2 cellular contexts compared by ENCODE assay signal in genomic region chr7:123498651-123499050, GRCh38.
TF ChIP-seq lines count a peak whose summit lies in the region.

No MANE protein-coding gene starts in this region.

TF ChIP-seq in H1, 55 proteins besides CTCF, POLR2A, EP300 and RAD21:
- TF ChIP-seq JUND (IDR thresholded peaks at IDR 0.05; ENCODE audit: low read length) (no peak), RNF2 (IDR thresholded peaks at IDR 0.05; ENCODE audit: borderline replicate concordance, low read depth, low read length, missing control alignments, poor library complexity, severe bottlenecking) (no peak), RBBP5 (IDR thresholded peaks at IDR 0.05; ENCODE audit: borderline replicate concordance, low read depth, low read length) (no peak), CHD2 (IDR thresholded peaks at IDR 0.05; ENCODE audit: low read length) (no peak), SRF (IDR thresholded peaks at IDR 0.05; ENCODE audit: low read depth, low read length) (no peak), KDM1A (IDR thresholded peaks at IDR 0.05; ENCODE audit: borderline replicate concordance, low read length) (no peak), SP2 (IDR thresholded peaks at IDR 0.05; ENCODE audit: low read length) (no peak), RXRA (IDR thresholded peaks at IDR 0.05; ENCODE audit: insufficient read depth, low read depth, low read length) (no peak), TAF1 (IDR thresholded peaks at IDR 0.05; ENCODE audit: low read depth, low read length) (no peak), JUN (IDR thresholded peaks at IDR 0.05; ENCODE audit: low read depth, low read length) (no peak), CREB1 (IDR thresholded peaks at IDR 0.05) (no peak), SUZ12 (IDR thresholded peaks at IDR 0.05; ENCODE audit: low read length) (no peak), ATF2 (IDR thresholded peaks at IDR 0.05; ENCODE audit: low read length) (no peak), CHD1 (IDR thresholded peaks at IDR 0.05; ENCODE audit: low read depth, low read length) (no peak), EZH2 (IDR thresholded peaks at IDR 0.05; ENCODE audit: low read depth, low read length, severe bottlenecking) (no peak), POLR2AphosphoS5 (IDR thresholded peaks at IDR 0.05; ENCODE audit: low read depth, low read length) (no peak), BACH1 (IDR thresholded peaks at IDR 0.05; ENCODE audit: low read length) (no peak), KDM4A (IDR thresholded peaks at IDR 0.05; ENCODE audit: low read depth, low read length, severe bottlenecking) (no peak), RFX5 (IDR thresholded peaks at IDR 0.05; ENCODE audit: borderline replicate concordance, low read depth, low read length) (no peak)

TF ChIP-seq in SK-N-SH, 30 proteins besides CTCF, POLR2A, EP300 and RAD21:
- TF ChIP-seq MEF2A (IDR thresholded peaks at IDR 0.05; ENCODE audit: borderline replicate concordance, low read depth): no peak
- TF ChIP-seq RXRA (IDR thresholded peaks at IDR 0.05; ENCODE audit: borderline replicate concordance, low read depth): no peak
- TF ChIP-seq IRF3 (IDR thresholded peaks at IDR 0.05; ENCODE audit: low read depth, low read length): no peak
- TF ChIP-seq SIN3A (IDR thresholded peaks at IDR 0.05; ENCODE audit: borderline replicate concordance, low read depth, low read length): no peak
- TF ChIP-seq REST (IDR thresholded peaks at IDR 0.05; ENCODE audit: low read depth, low read length): no peak
- no peak for TF ChIP-seq TEAD4 (IDR thresholded peaks at IDR 0.05; ENCODE audit: borderline replicate concordance, insufficient read depth)
- TF ChIP-seq ZBTB33 (IDR thresholded peaks at IDR 0.05; ENCODE audit: borderline replicate concordance, low read depth): no peak
- TF ChIP-seq ELF1 (IDR thresholded peaks at IDR 0.05): no peak
- no peak for TF ChIP-seq RFX5 (IDR thresholded peaks at IDR 0.05; ENCODE audit: low read length)
- TF ChIP-seq FOSL2 (IDR thresholded peaks at IDR 0.05; ENCODE audit: borderline replicate concordance, low read depth): no peak
- TF ChIP-seq USF2 (IDR thresholded peaks at IDR 0.05; ENCODE audit: borderline replicate concordance, low read depth, low read length): no peak
- no peak for TF ChIP-seq YY1 (IDR thresholded peaks at IDR 0.05; ENCODE audit: low read depth)
